Comparison of ENCODE assay signal across 26 cellular contexts in genomic region chr1:229000187-229000586, GRCh38.
DNase-seq lines count a peak whose midpoint lies in the region; ATAC-seq, FAIRE-seq and TF ChIP-seq lines count a peak whose summit lies in the region.
"Had no signal": no experiment of that assay in that cellular context is flagged by ENCODE, and none has a peak within 500 bp of the region (broad histone marks: within the 10 kb centered on the region; RNA-seq: fewer than 3 reads in every experiment).

No MANE protein-coding gene starts in this region.

- H3K36me3 ChIP-seq in HepG2 (replicated peaks in 1 of 2; ENCODE audit: control insufficient read depth in 1 of 2, insufficient read depth in 2 of 2, low read length in 2 of 2) (no peaks in the 10 kb centered on the region), right lobe of liver (no peaks in the 10 kb centered on the region), trophoblast cell (ENCODE audit: control insufficient read depth in 1 of 2, insufficient read depth in 2 of 2, low read length in 2 of 2) (no peaks in the 10 kb centered on the region)
- H3K36me3 ChIP-seq: BE2C; BLaER1 treated with 17β-estradiol and CSF1 and Interleukin-3, amounts not matched to agents 10 nM and 100 nM; HAP-1 had no signal

- TF ChIP-seq RAD21 in HepG2 (CRISPR knock-in tag; IDR thresholded peaks at IDR 0.05), result no peak

- 96% methylated on average over 8 of the region's 8 CpGs for WGBS in HepG2 (ENCODE audit: low lambda C conversion rate)
- WGBS in right lobe of liver (ENCODE audit: insufficient coverage, low coverage, low lambda C conversion rate, missing lambda C conversion rate), result 90% methylated on average over 2 of the region's 8 CpGs
- WGBS in trophoblast cell (ENCODE audit: extremely low coverage, insufficient coverage, insufficient read length), result no CpG with 5 or more reads among the region's 8 CpGs

- H3K9me3 ChIP-seq in HepG2 (ENCODE audit: low read length), result no peaks in the 10 kb centered on the region
- no peaks in the 10 kb centered on the region for H3K9me3 ChIP-seq in right lobe of liver
- no peaks in the 10 kb centered on the region for H3K9me3 ChIP-seq in trophoblast cell (ENCODE audit: insufficient read depth, low read depth, low read length)
- H3K9me3 ChIP-seq: A549; BE2C; BLaER1 treated with 17β-estradiol and CSF1 and Interleukin-3, amounts not matched to agents 10 nM and 100 nM; HAP-1 had no signal

- H4K20me1 ChIP-seq in HepG2 (ENCODE audit: insufficient read depth, low read length), result no peaks in the 10 kb centered on the region
- H4K20me1 ChIP-seq: BLaER1 treated with 17β-estradiol and CSF1 and Interleukin-3, amounts not matched to agents 10 nM and 100 nM had no signal

- H4K12ac ChIP-seq in trophoblast cell (ENCODE audit: low read depth, low read length), result no peak overlapping the region

- no peak overlapping the region for H3K4me3 Mint-ChIP-seq in brain
- H3K4me3 Mint-ChIP-seq: CD14-positive monocyte; CD4-positive, alpha-beta T cell; CD8-positive, alpha-beta memory T cell had no signal

- no peak overlapping the region for H3K18ac ChIP-seq in trophoblast cell (ENCODE audit: low read length)

- H3K4me1 ChIP-seq in HepG2 (ENCODE audit: insufficient read depth, low read length), result peaks cover 80% of the 10 kb centered on the region
- H3K4me1 ChIP-seq in right lobe of liver, result no peaks in the 10 kb centered on the region
- peaks cover 19 to 27% of the 10 kb centered on the region in 2 experiments for H3K4me1 ChIP-seq in trophoblast cell (ENCODE audit: control insufficient read depth in 1 of 2, insufficient read depth in 2 of 2, low read length in 2 of 2)
- H3K4me1 ChIP-seq: A549 had no signal

- DNase-seq in HepG2 (ENCODE audit: low spot score), result no peak
- DNase-seq in right lobe of liver, result no peak
- no peak for DNase-seq in trophoblast cell
- DNase-seq in activated gamma-delta T cell treated with Interleukin-2 at 50 U/mL for 16 hours, result no peak
- DNase-seq in retina, result no peak
- no peak for DNase-seq in activated CD4-positive, CD25-positive, alpha-beta regulatory T cell (lab: John Stamatoyannopoulos, UW)
- DNase-seq: 8988T; ACHN; AML-193; BE2C; CD4-positive, alpha-beta T cell; CD8-positive, alpha-beta memory T cell; DMS 273 treated with DMSO at 0.1 percent for 48 hours; DMS79; EL; GF-D8; GOT3 had no signal

- ATAC-seq in HepG2 (no peak), right lobe of liver (no peak)
- ATAC-seq: A549 had no signal

- intact Hi-C loops in HepG2 (cut with micrococcal nuclease; ENCODE audit: unreplicated experiment) (no loop called here), right lobe of liver (cut with DNase I) (no loop called here)

- peak overlapping the region; percentile 92 for H2AK5ac ChIP-seq in trophoblast cell (ENCODE audit: low read length)

- no peak for TF ChIP-seq EP300 in HepG2 (IDR thresholded peaks at IDR 0.05; ENCODE audit: low read depth in 2 of 2, low read length in 2 of 2)
- TF ChIP-seq EP300 in HepG2 (CRISPR knock-in tag; IDR thresholded peaks at IDR 0.05; ENCODE audit: borderline replicate concordance), result no peak

- no peak overlapping the region for H4K8ac ChIP-seq in trophoblast cell (ENCODE audit: low read depth, low read length)

- H3K27ac Mint-ChIP-seq in brain, result peak overlapping the region in 4 of 5 experiments; percentile 6 to 81 (median 74)
- H3K27ac Mint-ChIP-seq: CD4-positive, alpha-beta T cell; CD8-positive, alpha-beta memory T cell had no signal

- H3K4me2 ChIP-seq in HepG2 (ENCODE audit: low read depth, low read length), result no peak overlapping the region
- H3K4me2 ChIP-seq in trophoblast cell (ENCODE audit: low read length), result no peak overlapping the region
- H3K4me2 ChIP-seq: A549; BLaER1 treated with 17β-estradiol and CSF1 and Interleukin-3, amounts not matched to agents 10 nM and 100 nM had no signal

- H3K79me2 ChIP-seq in HepG2 (ENCODE audit: insufficient read depth, low read length) (no peaks in the 10 kb centered on the region), trophoblast cell (ENCODE audit: control insufficient read depth, insufficient read depth, low read length, poor library complexity) (no peaks in the 10 kb centered on the region)

- no TSS peak for BruUV-seq in HepG2 (replicated peaks; lab: Mats Ljungman, UMichigan)

- peak overlapping the region; percentile 59 for H2BK12ac ChIP-seq in trophoblast cell (ENCODE audit: low read length)

- H3K27me3 ChIP-seq in HepG2 (ENCODE audit: control insufficient read depth in 1 of 2, insufficient read depth in 2 of 2, low read length in 2 of 2) (no peaks in the 10 kb centered on the region), right lobe of liver (no peaks in the 10 kb centered on the region), trophoblast cell (ENCODE audit: insufficient read depth, low read length) (no peaks in the 10 kb centered on the region)
- H3K27me3 ChIP-seq: BE2C; BLaER1 treated with 17β-estradiol and CSF1 and Interleukin-3, amounts not matched to agents 10 nM and 100 nM had no signal

- no peak overlapping the region for H3K23ac ChIP-seq in trophoblast cell (ENCODE audit: low read length)

- peaks cover 0 to 10% (median 0%) of the 10 kb centered on the region in 5 experiments for H3K9me3 Mint-ChIP-seq in brain
- H3K9me3 Mint-ChIP-seq: CD4-positive, alpha-beta T cell; CD8-positive, alpha-beta memory T cell had no signal

- no peaks in the 10 kb centered on the region for H3K36me3 Mint-ChIP-seq in brain
- H3K36me3 Mint-ChIP-seq: CD14-positive monocyte; CD8-positive, alpha-beta memory T cell had no signal

- H3K9ac ChIP-seq in HepG2 (ENCODE audit: insufficient read depth, low read depth, low read length) (no peak overlapping the region), trophoblast cell (ENCODE audit: low read length) (no peak overlapping the region)
- H3K9ac ChIP-seq: BLaER1 treated with 17β-estradiol and CSF1 and Interleukin-3, amounts not matched to agents 10 nM and 100 nM had no signal

- H2BK120ac ChIP-seq in trophoblast cell (ENCODE audit: insufficient read depth, low read length, poor library complexity), result peak overlapping the region; percentile 47

- CTCF ChIA-PET in HepG2 (lab: Yijun Ruan, JAX; ENCODE audit: low intra/inter-chr PET ratio, low total read pairs), result no interaction called here

- no peak for TF ChIP-seq POLR2A in HepG2 (IDR thresholded peaks at IDR 0.05; ENCODE audit: insufficient read depth in 1 of 2, low read depth in 2 of 2, low read length in 2 of 2)
- no peak for TF ChIP-seq POLR2A in right lobe of liver (IDR thresholded peaks at IDR 0.05)

- H3K79me1 ChIP-seq in trophoblast cell (ENCODE audit: low read length), result peaks cover 29% of the 10 kb centered on the region

- H3K4me3 ChIP-seq in HepG2 (replicated peaks in 1 of 3; ENCODE audit: insufficient read depth in 1 of 3, low read depth in 2 of 3, low read length in 3 of 3), result no peak overlapping the region
- no peak overlapping the region for H3K4me3 ChIP-seq in right lobe of liver
- H3K4me3 ChIP-seq in trophoblast cell (ENCODE audit: low read depth, low read length), result no peak overlapping the region
- H3K4me3 ChIP-seq: A549; BLaER1 treated with 17β-estradiol and CSF1 and Interleukin-3, amounts not matched to agents 10 nM and 100 nM; HAP-1 had no signal

- no peak overlapping the region for H2BK5ac ChIP-seq in trophoblast cell (ENCODE audit: low read depth, low read length, poor library complexity)

- H3K14ac ChIP-seq in trophoblast cell (ENCODE audit: low read length), result no peak overlapping the region

- TF ChIP-seq CTCF in HepG2 (CRISPR knock-in tag; IDR thresholded peaks at IDR 0.05) (no peak), right lobe of liver (IDR thresholded peaks at IDR 0.05) (no peak), brain (conservative IDR thresholded peaks at IDR 0.05) (no peak)

- POLR2A ChIA-PET in HepG2 (lab: Yijun Ruan, JAX), result no interaction called here

- H2AFZ ChIP-seq in HepG2 (ENCODE audit: low read length) (no peak overlapping the region), trophoblast cell (ENCODE audit: insufficient read depth, low read length, poor library complexity) (no peak overlapping the region)

- H3K4ac ChIP-seq in trophoblast cell (ENCODE audit: low read depth, low read length), result no peak overlapping the region

- H3K27ac ChIP-seq in HepG2 (ENCODE audit: extremely low read length, insufficient read depth, low read length) (no peak overlapping the region), right lobe of liver (no peak overlapping the region), trophoblast cell (ENCODE audit: low read depth, low read length) (peak overlapping the region; percentile 30)
- H3K27ac ChIP-seq: A549; BLaER1 treated with 17β-estradiol and CSF1 and Interleukin-3, amounts not matched to agents 10 nM and 100 nM had no signal

- no peak for FAIRE-seq in HepG2 (lab: Jason Lieb, UNC)
- FAIRE-seq: A549, D721Med, GM12891, GM18507, H54 had no signal

- H4K91ac ChIP-seq in trophoblast cell (ENCODE audit: low read depth, low read length), result peak overlapping the region; percentile 41

- H3K4me1 Mint-ChIP-seq in brain, result peaks cover 54% of the 10 kb centered on the region

- H3K27me3 Mint-ChIP-seq in brain, result peaks cover 2% of the 10 kb centered on the region
- H3K27me3 Mint-ChIP-seq: CD4-positive, alpha-beta T cell had no signal

- in situ Hi-C loops in HepG2 (cut with HindIII; ENCODE audit: extremely low pct_ligation_motif_present, low pct_unique_long_range_greater_than_20kb), result no loop called here

TF ChIP-seq in HepG2, 621 proteins besides CTCF, POLR2A, EP300 and RAD21:
- TF ChIP-seq ZBTB38 (CRISPR knock-in tag; IDR thresholded peaks at IDR 0.05) (0 out of 2 replicates have a peak, but pooled peaks have one; percentile 12), SAFB2 (CRISPR knock-in tag; IDR thresholded peaks at IDR 0.05; ENCODE audit: borderline replicate concordance, low read depth) (no peak), POLR2AphosphoS5 (IDR thresholded peaks at IDR 0.05; ENCODE audit: low read depth, low read length) (no peak), ZNF607 (CRISPR knock-in tag; IDR thresholded peaks at IDR 0.05; ENCODE audit: borderline replicate concordance) (no peak)
